Comparison of ENCODE assay signal across 1 cellular context in genomic region chr20:44166008-44166407, GRCh38.
TF ChIP-seq lines count a peak whose summit lies in the region.

No MANE protein-coding gene starts in this region.

TF ChIP-seq in HepG2, 621 proteins besides CTCF, POLR2A, EP300 and RAD21:
- TF ChIP-seq IKZF5 (CRISPR knock-in tag; IDR thresholded peaks at IDR 0.05), result no peak
- TF ChIP-seq ONECUT2 (CRISPR knock-in tag; IDR thresholded peaks at IDR 0.05), result no peak
- TF ChIP-seq ZNF468 (CRISPR knock-in tag; IDR thresholded peaks at IDR 0.05), result no peak
- TF ChIP-seq GTF2F1 (IDR thresholded peaks at IDR 0.05; ENCODE audit: low read length), result no peak
